Comparison of ENCODE assay signal across 8 cellular contexts in the genomic region with DNA sequence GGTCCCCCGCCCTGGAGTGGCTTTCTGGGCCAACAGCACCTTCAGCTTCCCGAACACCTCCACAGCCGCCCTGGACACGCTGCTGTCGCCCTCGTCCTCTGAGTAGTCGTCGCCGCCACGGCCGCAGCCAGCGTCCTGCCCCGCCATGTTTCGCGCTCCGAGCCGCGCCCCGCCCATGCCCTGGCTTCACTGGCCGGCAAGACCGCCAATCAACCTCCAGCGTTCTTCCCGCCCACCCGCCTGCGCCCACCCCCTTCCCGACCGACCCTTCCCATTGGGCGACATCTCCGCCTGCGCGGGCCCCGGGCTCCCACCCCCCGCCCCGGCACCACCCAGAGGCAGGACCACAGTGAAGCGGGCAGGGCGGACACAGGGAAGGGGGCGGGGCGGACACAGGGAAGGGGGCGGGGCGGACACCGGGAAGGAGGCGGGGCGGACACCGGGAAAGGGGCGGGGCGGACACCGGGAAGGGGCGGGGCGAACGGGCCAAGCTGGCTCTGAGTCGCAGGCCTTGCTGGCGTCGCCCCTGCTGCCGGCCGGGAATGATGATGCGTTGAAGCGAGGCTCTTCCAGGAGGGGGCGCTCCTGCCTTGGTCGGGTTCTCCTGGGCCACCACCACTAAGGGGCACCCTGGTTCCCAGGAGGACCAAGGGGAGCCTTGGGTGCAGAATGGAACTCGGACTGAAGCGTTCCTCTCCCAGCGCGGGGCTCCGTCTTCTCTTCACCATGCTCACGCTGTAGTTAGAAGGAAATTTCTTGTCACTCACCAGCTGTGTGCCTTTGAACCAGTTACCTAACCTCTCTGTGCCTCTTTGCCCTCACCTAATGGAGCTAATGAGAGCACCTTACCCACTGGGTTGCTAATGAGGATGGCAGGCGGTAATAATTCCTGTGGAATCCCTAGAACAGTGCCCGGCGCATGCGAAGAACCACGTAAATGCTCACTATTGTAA. TPM values are rescaled to one million over a fixed set of nuclear protein-coding genes. Genes with fewer than 3 reads are reported as not detected.
DNase-seq lines count a peak whose midpoint lies in the region; ATAC-seq and TF ChIP-seq lines count a peak whose summit lies in the region.

TSS of gene HAUS7 (minus strand) at position 166 of the 953 bp plus-strand sequence. CDS start at position 147, 19 bp downstream.

- H3K4me3 Mint-ChIP-seq in Calu3 (ENCODE audit: low read depth, unreplicated experiment): peak within 1 kb of the TSS; percentile 73
- H3K4me3 Mint-ChIP-seq in activated CD8-positive, alpha-beta memory T cell treated with anti-CD3 and anti-CD28 coated beads, Interleukin-2, amount 10 ng/mL, durations not matched to agents 7 days and 5 days: peak within 1 kb of the TSS; percentile 82

- H3K36me3 Mint-ChIP-seq in Calu3 (ENCODE audit: insufficient read depth, unreplicated experiment): peaks cover 13% of the 10 kb centered on the region
- H3K36me3 Mint-ChIP-seq in activated CD8-positive, alpha-beta memory T cell treated with anti-CD3 and anti-CD28 coated beads, Interleukin-2, amount 10 ng/mL, durations not matched to agents 7 days and 5 days: no peaks in the 10 kb centered on the region

- H3K27ac Mint-ChIP-seq in Calu3 (ENCODE audit: unreplicated experiment): peak within 1 kb of the TSS; percentile 23
- H3K27ac Mint-ChIP-seq in activated CD8-positive, alpha-beta memory T cell treated with anti-CD3 and anti-CD28 coated beads, Interleukin-2, amount 10 ng/mL, durations not matched to agents 7 days and 5 days: peak within 1 kb of the TSS; percentile 81

- no peaks in the 10 kb centered on the region for H3K9me3 Mint-ChIP-seq in Calu3 (ENCODE audit: low read depth, unreplicated experiment)
- no peaks in the 10 kb centered on the region for H3K9me3 Mint-ChIP-seq in activated CD8-positive, alpha-beta memory T cell treated with anti-CD3 and anti-CD28 coated beads, Interleukin-2, amount 10 ng/mL, durations not matched to agents 7 days and 5 days (ENCODE audit: low read depth)

- WGBS in mesodermal cell (ENCODE audit: insufficient coverage in 2 of 2), 2 experiments: 0 to 17% methylated on average over 5 to 21 of the region's 70 CpGs

- peak; percentile 89 for DNase-seq in Calu3
- DNase-seq in NOMO-1 treated with dmso at 0.1 percent for 144 hours (lab: John Stamatoyannopoulos, UW; ENCODE audit: unreplicated experiment): peak; percentile 67
- DNase-seq in activated CD8-positive, alpha-beta memory T cell treated with anti-CD3 and anti-CD28 coated beads, Interleukin-2, amount 10 ng/mL, durations not matched to agents 7 days and 5 days: peak; percentile 90
- DNase-seq in stimulated activated CD8-positive, alpha-beta memory T cell treated with anti-CD3 and anti-CD28 coated beads, Interleukin-15, amount 100 ng/mL, for 24 hours (ENCODE audit: low read depth): peak; percentile 75

- H3K4me3 ChIP-seq in HUES48 (ENCODE audit: low read depth, low read length) (peak within 1 kb of the TSS; percentile 65), endocrine pancreas (ENCODE audit: control insufficient read depth, insufficient read depth, low read length) (peak within 1 kb of the TSS; percentile 14), mesodermal cell (ENCODE audit: extremely low read depth, insufficient read depth, low read length, poor library complexity, severe bottlenecking) (peak within 1 kb of the TSS; percentile 62)

- no peak within 1 kb of the TSS for H3K27ac ChIP-seq in HUES48 (ENCODE audit: low read depth, low read length)
- peak within 1 kb of the TSS; percentile 29 for H3K27ac ChIP-seq in mesodermal cell (ENCODE audit: low read depth, low read length, severe bottlenecking)

- peaks cover 30% of the 10 kb centered on the region for H3K27me3 Mint-ChIP-seq in Calu3 (ENCODE audit: unreplicated experiment)
- peaks cover 5% of the 10 kb centered on the region for H3K27me3 Mint-ChIP-seq in activated CD8-positive, alpha-beta memory T cell treated with anti-CD3 and anti-CD28 coated beads, Interleukin-2, amount 10 ng/mL, durations not matched to agents 7 days and 5 days

- TF ChIP-seq CTCF in Calu3 (IDR thresholded peaks at IDR 0.05; ENCODE audit: unreplicated experiment): peak; percentile 47

- intact Hi-C loops in Calu3 (cut with micrococcal nuclease; ENCODE audit: unreplicated experiment): loop anchor here (1.0 kb wide), 1 partner anchor 37 kb away; no protein-coding TSS in a partner anchor

- peak within 1 kb of the TSS; percentile 19; the same call in 1 of the 2 replicates for H3K9ac ChIP-seq in HUES48 (ENCODE audit: low read depth, low read length)
- peak within 1 kb of the TSS; percentile 26 for H3K9ac ChIP-seq in endocrine pancreas (ENCODE audit: control insufficient read depth, insufficient read depth, low read length)

- peak; percentile 85 for ATAC-seq in GM21390 (IDR thresholded peaks at IDR 0.05; ENCODE audit: unreplicated experiment)
- peak; percentile 87 for ATAC-seq in activated CD8-positive, alpha-beta memory T cell treated with anti-CD3 and anti-CD28 coated beads, Interleukin-2, amount 10 ng/mL, durations not matched to agents 7 days and 5 days

- CTCF ChIA-PET in Calu3 (lab: Charles Lee): interaction anchor here (0.6 to 1.0 kb wide), 5 partner anchors 10 to 197 kb away, joined by 3 to 4 read pairs (median 3); no protein-coding TSS in a partner anchor
- CTCF ChIA-PET in activated CD8-positive, alpha-beta memory T cell treated with anti-CD3 and anti-CD28 coated beads, Interleukin-2, amount 10 ng/mL, durations not matched to agents 7 days and 5 days (lab: Charles Lee): interaction anchor here (0.6 to 5.3 kb wide), 15 partner anchors 10 to 531 kb away, joined by 3 to 56 read pairs (median 4); no protein-coding TSS in a partner anchor

- H3K4me1 ChIP-seq in HUES48 (ENCODE audit: control insufficient read depth, insufficient read depth, low read length) (no peaks in the 10 kb centered on the region), endocrine pancreas (ENCODE audit: control insufficient read depth, insufficient read depth, low read length) (no peaks in the 10 kb centered on the region), mesodermal cell (ENCODE audit: control insufficient read depth, insufficient read depth, low read length, poor library complexity, severe bottlenecking) (no peaks in the 10 kb centered on the region)

- peaks cover 9% of the 10 kb centered on the region for H3K36me3 ChIP-seq in HUES48 (ENCODE audit: control insufficient read depth, insufficient read depth, low read length)
- H3K36me3 ChIP-seq in endocrine pancreas (ENCODE audit: control insufficient read depth, insufficient read depth, low read length): no peaks in the 10 kb centered on the region
- no peaks in the 10 kb centered on the region for H3K36me3 ChIP-seq in mesodermal cell (ENCODE audit: control insufficient read depth, insufficient read depth, low read length)

- peaks cover 16% of the 10 kb centered on the region for H3K27me3 ChIP-seq in HUES48 (ENCODE audit: control insufficient read depth, insufficient read depth, low read length)
- no peaks in the 10 kb centered on the region for H3K27me3 ChIP-seq in endocrine pancreas (ENCODE audit: control insufficient read depth, insufficient read depth, low read length)

- no TSS peak for BruUV-seq in Calu3 (replicated peaks; lab: Mats Ljungman, UMichigan)

- H3K9me3 ChIP-seq in HUES48 (ENCODE audit: control insufficient read depth, insufficient read depth, low read length) (peaks cover 34% of the 10 kb centered on the region), endocrine pancreas (ENCODE audit: control insufficient read depth, low read length) (no peaks in the 10 kb centered on the region), mesodermal cell (ENCODE audit: control insufficient read depth, low read length) (no peaks in the 10 kb centered on the region)

- no peaks in the 10 kb centered on the region for H3K4me1 Mint-ChIP-seq in Calu3 (ENCODE audit: low read depth, unreplicated experiment)
- H3K4me1 Mint-ChIP-seq in activated CD8-positive, alpha-beta memory T cell treated with anti-CD3 and anti-CD28 coated beads, Interleukin-2, amount 10 ng/mL, durations not matched to agents 7 days and 5 days: peaks cover 11% of the 10 kb centered on the region

RNA-seq across cellular contexts. Expression of gene HAUS7, which starts in this region (rescaled TPM):
- 38.6 and 40.7 TPM in 2 replicates for total RNA-seq in Calu3 (2022)
- 10 to 100 TPM; 54.4 to 56.3 TPM for total RNA-seq in activated CD8-positive, alpha-beta memory T cell treated with anti-CD3 and anti-CD28 coated beads, Interleukin-2, amount 10 ng/mL, durations not matched to agents 7 days and 5 days
- 22.9 TPM for polyA plus RNA-seq in mesodermal cell (2013, experiment 1 of 2)
- polyA plus RNA-seq in mesodermal cell (2013, experiment 2 of 2): 20.7 TPM

Comparison
In these comparisons a context has a peak if more than half of its experiments do, and no peak if none do; other contexts are left out.
1. H3K4me3 ChIP-seq: peak in every context shown above with its lines; median percentile 65 in HUES48; 62 in mesodermal cell; 14 in endocrine pancreas.